ENCODE assay signal across 8 cellular contexts in the genomic region with DNA sequence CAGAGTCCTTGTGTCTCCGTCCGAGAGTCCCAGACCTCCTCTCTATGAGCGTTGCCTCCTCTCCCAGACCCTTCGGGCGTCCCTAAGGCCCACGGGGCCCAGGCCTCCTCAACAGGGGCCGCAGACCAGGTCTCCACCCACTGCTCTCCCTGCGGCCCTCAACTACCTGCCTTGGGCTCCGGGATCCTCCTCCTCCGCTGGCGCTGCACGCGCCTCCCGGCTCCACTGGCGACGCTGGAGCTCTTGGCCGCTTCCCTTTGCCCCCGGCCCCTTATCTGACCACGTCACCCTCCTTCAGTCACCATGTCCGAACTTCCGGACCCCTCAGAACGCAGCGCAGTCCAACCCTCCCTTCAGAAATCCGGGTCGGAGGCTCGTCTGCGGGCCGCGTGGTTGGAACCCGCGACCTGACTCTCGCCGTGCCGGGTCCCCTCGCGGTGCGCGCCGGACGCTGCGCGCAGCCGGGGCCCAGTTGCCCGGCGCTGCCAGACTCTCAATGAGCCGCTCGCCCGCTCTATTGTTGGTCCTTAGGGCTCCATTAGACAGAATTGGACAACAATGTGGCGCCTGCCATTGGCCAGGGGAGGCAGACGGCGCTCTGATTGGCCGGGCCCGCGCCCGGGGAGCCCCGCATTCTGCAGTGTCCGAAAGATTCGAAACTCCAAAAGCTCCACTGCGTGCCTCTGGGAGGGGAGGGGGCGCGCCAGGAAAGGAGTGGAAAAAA.
DNase-seq lines count a peak whose midpoint lies in the region; ATAC-seq lines count a peak whose summit lies in the region.

TSS of gene DMRTA2 (minus strand) at position 498 of the 724 bp plus-strand sequence. CDS start 1,907 bp downstream, outside the sequence.

- H3K4me3 ChIP-seq in duodenal mucosa (ENCODE audit: low read depth in 1 of 2, low read length in 2 of 2) (peak within 1 kb of the TSS; percentile 59 to 71), muscle layer of duodenum (ENCODE audit: low read depth in 1 of 2, low read length in 2 of 2) (peak within 1 kb of the TSS; percentile 51 to 64)

- H3K9me3 ChIP-seq in duodenal mucosa (ENCODE audit: control insufficient read depth in 1 of 2, low read length in 2 of 2) (no peaks in the 10 kb centered on the region), muscle layer of duodenum (ENCODE audit: control insufficient read depth in 1 of 2, low read length in 2 of 2) (no peaks in the 10 kb centered on the region)

- DNase-seq in stimulated activated CD4-positive, alpha-beta T cell treated with anti-CD3 and anti-CD28 coated beads, Interleukin-15, amount 100 ng/mL, for 24 hours, result peak; percentile 15
- DNase-seq in stimulated activated CD4-positive, alpha-beta T cell treated with anti-CD3 and anti-CD28 coated beads, Interleukin-12 subunit alpha, Interleukin-12 subunit beta, amount 100 ng/mL, for 4 hours, result no peak
- DNase-seq in NCI-H526 (lab: John Stamatoyannopoulos, UW) (peak; percentile 32 to 80), cerebellar cortex (ENCODE audit: low spot score) (no peak), KG1 (lab: John Stamatoyannopoulos, UW) (no peak)

- no peak for ATAC-seq in HG03175 (IDR thresholded peaks at IDR 0.05; ENCODE audit: unreplicated experiment)

- H3K27ac ChIP-seq in duodenal mucosa (ENCODE audit: low read depth, low read length) (no peak within 1 kb of the TSS), muscle layer of duodenum (ENCODE audit: low read length) (no peak within 1 kb of the TSS)

- H3K9ac ChIP-seq in duodenal mucosa (ENCODE audit: low read depth in 1 of 2, low read length in 2 of 2), result no peak within 1 kb of the TSS

- H3K4me1 ChIP-seq in duodenal mucosa (ENCODE audit: control insufficient read depth in 1 of 2, insufficient read depth in 2 of 2, low read length in 2 of 2), result peaks cover 12 to 27% of the 10 kb centered on the region in 2 donors
- H3K4me1 ChIP-seq in muscle layer of duodenum (ENCODE audit: control insufficient read depth in 1 of 2, insufficient read depth in 2 of 2, low read length in 2 of 2), result peaks cover 3 to 65% of the 10 kb centered on the region in 2 donors

- H3K36me3 ChIP-seq in duodenal mucosa (ENCODE audit: control insufficient read depth in 1 of 2, insufficient read depth in 2 of 2, low read length in 2 of 2), result no peaks in the 10 kb centered on the region
- no peaks in the 10 kb centered on the region for H3K36me3 ChIP-seq in muscle layer of duodenum (ENCODE audit: control insufficient read depth in 1 of 2, insufficient read depth in 2 of 2, low read length in 2 of 2)

- H3K27me3 ChIP-seq in duodenal mucosa (ENCODE audit: control insufficient read depth in 1 of 2, insufficient read depth in 2 of 2, low read length in 2 of 2) (peaks cover 92 to 94% of the 10 kb centered on the region in 2 donors), muscle layer of duodenum (ENCODE audit: low read depth, low read length) (peaks cover 90% of the 10 kb centered on the region)

Comparison
In these comparisons a context has a peak if more than half of its experiments do, and no peak if none do; other contexts are left out.
1. DNase-seq: peak in stimulated activated CD4-positive, alpha-beta T cell treated with anti-CD3 and anti-CD28 coated beads, Interleukin-15, amount 100 ng/mL, for 24 hours (single experiment) and NCI-H526 (2 of 2); none in stimulated activated CD4-positive, alpha-beta T cell treated with anti-CD3 and anti-CD28 coated beads, Interleukin-12 subunit alpha, Interleukin-12 subunit beta, amount 100 ng/mL, for 4 hours (single experiment), cerebellar cortex (single experiment) and KG1 (single experiment).